12 cellular contexts compared by ENCODE assay signal in the genomic region with DNA sequence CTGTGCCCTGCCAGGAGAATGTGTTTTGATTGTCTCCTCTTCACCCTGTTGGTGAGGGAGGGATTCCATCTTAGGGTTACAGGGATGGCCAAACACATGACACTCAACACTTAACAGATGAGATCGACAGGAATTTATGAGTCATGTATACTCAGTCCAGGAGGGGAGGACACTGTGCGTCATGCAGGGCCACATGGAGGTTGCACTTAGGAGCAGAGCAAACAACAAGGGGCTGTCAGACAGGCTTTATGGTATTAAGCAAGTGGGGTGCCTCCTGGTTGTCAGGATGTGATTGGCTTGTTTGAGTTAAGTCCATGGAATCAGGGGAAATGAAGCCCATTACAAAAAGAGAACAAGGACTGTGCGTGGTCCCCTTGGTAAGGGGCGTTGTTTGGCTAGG. TPM values are rescaled to one million over a fixed set of nuclear protein-coding genes. Genes with fewer than 3 reads are reported as not detected.
A peak's percentile ranks its signal among the peaks of the same experiment; 100 is the strongest.
DNase-seq lines count a peak whose midpoint lies in the region; ATAC-seq and TF ChIP-seq lines count a peak whose summit lies in the region.
"Had no signal": no experiment of that assay in that cellular context is flagged by ENCODE, and none has a peak within 500 bp of the region (broad histone marks: within the 10 kb centered on the region; RNA-seq: fewer than 3 reads in every experiment).

No MANE protein-coding gene starts in this region.

- ATAC-seq in HG03378 (IDR thresholded peaks at IDR 0.05; ENCODE audit: unreplicated experiment): no peak
- no peak for ATAC-seq in HG03280 (IDR thresholded peaks at IDR 0.05; ENCODE audit: unreplicated experiment)
- no peak for ATAC-seq in left ventricle myocardium superior
- ATAC-seq: mucosa of descending colon had no signal

- in situ Hi-C loops in ACHN (cut with HindIII; ENCODE audit: low pct_ligation_motif_present, low pct_unique_long_range_greater_than_20kb, low sequenced_read_pairs): no loop called here

- DNase-seq in ACHN (peak; percentile 56), ELR (ENCODE audit: low read depth) (peak; percentile 83), SW480 (ENCODE audit: low spot score) (peak; percentile 21), fibroblast of pulmonary artery (ENCODE audit: low read depth) (peak; percentile 8), left ventricle myocardium superior (no peak)
- DNase-seq in activated effector memory CD4-positive, alpha-beta T cell treated with Interleukin-2 at 50 U/mL for 16 hours: no peak
- DNase-seq: caudate nucleus, mucosa of descending colon, NCI-H345 had no signal

- H3K4me3 ChIP-seq in fibroblast of pulmonary artery (replicated peaks; ENCODE audit: low read depth, low read length): no peak overlapping the region
- H3K4me3 ChIP-seq: mucosa of descending colon, prostate gland had no signal

- no peak for TF ChIP-seq CTCF in fibroblast of pulmonary artery (IDR thresholded peaks at IDR 0.05; ENCODE audit: low read length, missing control alignments)

- intact Hi-C loops in left ventricle myocardium superior (cut with micrococcal nuclease): no loop called here

RNA-seq across cellular contexts. Expression of a gene that starts 26.9 kb away (rescaled TPM):
- total RNA-seq in left ventricle myocardium superior: 3.0 TPM

Comparison
In these comparisons a context has a peak if more than half of its experiments do, and no peak if none do; other contexts are left out.
1. DNase-seq: peak in ACHN (single experiment), ELR (single experiment), SW480 (single experiment) and fibroblast of pulmonary artery (single experiment); none in activated effector memory CD4-positive, alpha-beta T cell treated with Interleukin-2 at 50 U/mL for 16 hours (single experiment) and left ventricle myocardium superior (single experiment).